ENCODE assay signal across 8 cellular contexts in genomic region chr12:8698830-8699330, GRCh38. TPM values are rescaled to one million over a fixed set of nuclear protein-coding genes. Genes with fewer than 3 reads are reported as not detected.
A peak's percentile ranks its signal among the peaks of the same experiment; 100 is the strongest.
DNase-seq lines count a peak whose midpoint lies in the region; ATAC-seq and TF ChIP-seq lines count a peak whose summit lies in the region.

No MANE protein-coding gene starts in this region.

- no peaks in the 10 kb centered on the region for H3K36me3 Mint-ChIP-seq in osteocyte (ENCODE audit: unreplicated experiment)

- H3K9me2 ChIP-seq in DOHH2 (replicated peaks; ENCODE audit: control insufficient read depth, low read length): no peaks in the 10 kb centered on the region

- H3K27me3 ChIP-seq in DOHH2 (ENCODE audit: control insufficient read depth, low read length) (no peaks in the 10 kb centered on the region), Peyer's patch (no peaks in the 10 kb centered on the region)

- H3K4me3 ChIP-seq in DOHH2 (ENCODE audit: low read length) (peak overlapping the region; percentile 91), Peyer's patch (peak overlapping the region; percentile 58 to 99 (median 96)), epithelial cell of proximal tubule (ENCODE audit: low read depth, low read length) (peak overlapping the region; percentile 94)

- H3K4me2 ChIP-seq in DOHH2 (ENCODE audit: low read length): peak overlapping the region; percentile 76

- peak overlapping the region; percentile 89; the same call in 1 of the 2 replicates for H3K27ac ChIP-seq in DOHH2 (ENCODE audit: low read depth, low read length)
- H3K27ac ChIP-seq in Peyer's patch: peak overlapping the region in 2 of 4 donors; percentile 91 to 94

- H3K4me1 ChIP-seq in DOHH2 (ENCODE audit: control insufficient read depth, low read length) (peaks cover 62% of the 10 kb centered on the region), Peyer's patch (peaks cover 0 to 22% (median 2%) of the 10 kb centered on the region in 4 donors)

- H3K9me3 ChIP-seq in DOHH2 (ENCODE audit: control insufficient read depth, insufficient read depth, low read length): no peaks in the 10 kb centered on the region
- no peaks in the 10 kb centered on the region for H3K9me3 ChIP-seq in Peyer's patch

- TF ChIP-seq POLR2A in Peyer's patch (IDR thresholded peaks at IDR 0.05): no peak

- H4K20me1 ChIP-seq in DOHH2 (ENCODE audit: control insufficient read depth, insufficient read depth, low read depth, low read length): peaks cover 12% of the 10 kb centered on the region

- no peaks in the 10 kb centered on the region for H3K9me3 Mint-ChIP-seq in osteocyte (ENCODE audit: unreplicated experiment)

- peaks cover 48% of the 10 kb centered on the region for H3K4me1 Mint-ChIP-seq in osteocyte (ENCODE audit: unreplicated experiment)

- H3K79me2 ChIP-seq in DOHH2 (ENCODE audit: control insufficient read depth, low read length): peaks cover 82% of the 10 kb centered on the region

- H3K27ac Mint-ChIP-seq in osteocyte (ENCODE audit: unreplicated experiment): peak overlapping the region; percentile 69

- H3K4me3 Mint-ChIP-seq in osteocyte (ENCODE audit: unreplicated experiment): peak overlapping the region; percentile 94

- no peak for TF ChIP-seq CTCF in DOHH2 (IDR thresholded peaks at IDR 0.05; ENCODE audit: low read depth, low read length, poor library complexity, severe bottlenecking)
- TF ChIP-seq CTCF in Peyer's patch (IDR thresholded peaks at IDR 0.05): no peak
- no peak for TF ChIP-seq CTCF in epithelial cell of proximal tubule (conservative IDR thresholded peaks at IDR 0.05; ENCODE audit: low read depth, low read length)
- TF ChIP-seq CTCF in osteocyte (IDR thresholded peaks at IDR 0.05): no peak

- H3K27me3 Mint-ChIP-seq in osteocyte (ENCODE audit: unreplicated experiment): no peaks in the 10 kb centered on the region

- peaks cover 21% of the 10 kb centered on the region for H3F3A ChIP-seq in DOHH2 (ENCODE audit: control insufficient read depth, insufficient read depth)

- DNase-seq in Peyer's patch (no peak), epithelial cell of proximal tubule (ENCODE audit: low read depth) (no peak), osteocyte (ENCODE audit: extremely low spot score, unreplicated experiment) (no peak)

- peaks cover 55% of the 10 kb centered on the region for H3K36me3 ChIP-seq in DOHH2 (ENCODE audit: control insufficient read depth, low read length)
- H3K36me3 ChIP-seq in Peyer's patch: no peaks in the 10 kb centered on the region

- no peak for ATAC-seq in HG03520 (IDR thresholded peaks at IDR 0.05; ENCODE audit: unreplicated experiment)
- ATAC-seq in GM18873 (IDR thresholded peaks at IDR 0.05; ENCODE audit: low FRiP score, unreplicated experiment): no peak
- ATAC-seq in HG03159 (IDR thresholded peaks at IDR 0.05; ENCODE audit: unreplicated experiment): no peak
- ATAC-seq in GM21390 (IDR thresholded peaks at IDR 0.05; ENCODE audit: unreplicated experiment): no peak

RNA-seq across cellular contexts. Expression of gene RIMKLB, which starts 1.1 kb away (rescaled TPM):
- total RNA-seq in Peyer's patch (10 to 100 TPM; 27.0 to 89.1 (median 37.0) TPM), epithelial cell of proximal tubule (19.8 and 34.0 TPM in 2 replicates), osteocyte (26.5 and 32.5 TPM in 2 replicates)

RNA-seq across cellular contexts. Expression of gene MFAP5, which starts 36.3 kb away (rescaled TPM):
- total RNA-seq in Peyer's patch (10 to 100 TPM; 17.3 to 67.4 (median 32.4) TPM), epithelial cell of proximal tubule (0.75 and 0.94 TPM in 2 replicates), osteocyte (not detected in 2 replicates)
